In the genomic region with DNA sequence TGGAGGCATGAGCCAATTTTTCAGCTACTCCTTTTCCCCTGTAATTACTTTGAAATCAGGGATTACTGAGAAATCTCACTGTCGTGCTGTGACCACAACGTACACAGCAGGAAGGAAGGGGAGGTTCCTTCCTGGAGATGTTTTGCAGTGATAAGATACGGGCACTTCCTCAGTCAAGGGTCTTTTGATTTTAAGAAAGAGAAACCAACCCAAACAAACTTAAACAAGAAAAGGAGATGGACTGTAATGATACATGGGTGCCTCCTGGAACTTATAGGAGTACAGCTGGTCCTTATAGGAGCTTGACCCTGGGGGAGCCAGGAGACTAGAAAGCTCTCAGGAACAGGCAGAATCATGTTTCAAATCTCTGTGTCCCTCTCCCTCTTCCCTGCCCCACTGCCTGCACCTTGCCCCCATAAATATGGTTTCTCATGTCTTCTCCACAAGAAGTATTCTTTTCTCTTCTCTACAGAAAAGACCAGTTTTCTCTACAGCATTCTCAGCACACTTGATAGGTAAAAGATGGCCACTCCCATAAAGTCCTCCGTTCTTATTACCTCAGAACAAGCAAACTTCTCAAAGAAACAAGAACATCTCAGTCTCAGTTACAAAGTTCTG, we compare ENCODE assay signal across 8 cellular contexts.
DNase-seq lines count a peak whose midpoint lies in the region; ATAC-seq, FAIRE-seq and TF ChIP-seq lines count a peak whose summit lies in the region.

No MANE protein-coding gene starts in this region.

- peaks cover 14% of the 10 kb centered on the region for H3K9me3 Mint-ChIP-seq in stimulated activated effector memory CD8-positive, alpha-beta T cell treated with anti-CD3 and anti-CD28 coated beads, Interleukin-12 subunit alpha, Interleukin-12 subunit beta, amount 100 ng/mL, for 72 hours

- H3K36me3 ChIP-seq in SU-DHL-6 (ENCODE audit: low read length) = no peaks in the 10 kb centered on the region
- no peaks in the 10 kb centered on the region for H3K36me3 ChIP-seq in H1 (ENCODE audit: control insufficient read depth in 2 of 4, insufficient read depth in 4 of 4, low read length in 3 of 4)

- no peak overlapping the region for H2BK12ac ChIP-seq in H1 (ENCODE audit: low read depth, low read length)

- no peak overlapping the region for H2BK120ac ChIP-seq in H1 (replicated peaks; ENCODE audit: low read depth, low read length)

- peaks cover 58% of the 10 kb centered on the region for H3K4me1 Mint-ChIP-seq in stimulated activated effector memory CD8-positive, alpha-beta T cell treated with anti-CD3 and anti-CD28 coated beads, Interleukin-12 subunit alpha, Interleukin-12 subunit beta, amount 100 ng/mL, for 72 hours

- no peak overlapping the region for H2BK20ac ChIP-seq in H1 (ENCODE audit: low read length)

- ATAC-seq in HG02840 (IDR thresholded peaks at IDR 0.05; ENCODE audit: low FRiP score, unreplicated experiment) = peak; percentile 11
- peak; percentile 60 for ATAC-seq in stimulated activated effector memory CD8-positive, alpha-beta T cell treated with anti-CD3 and anti-CD28 coated beads, Interleukin-12 subunit alpha, Interleukin-12 subunit beta, amount 100 ng/mL, for 72 hours

- H3K27ac Mint-ChIP-seq in stimulated activated effector memory CD8-positive, alpha-beta T cell treated with anti-CD3 and anti-CD28 coated beads, Interleukin-12 subunit alpha, Interleukin-12 subunit beta, amount 100 ng/mL, for 72 hours = peak overlapping the region; percentile 91

- TF ChIP-seq CTCF in SU-DHL-6 (IDR thresholded peaks at IDR 0.05; ENCODE audit: insufficient read depth, low read length, poor library complexity, severe bottlenecking) = no peak
- no peak for TF ChIP-seq CTCF in H1 (IDR thresholded peaks at IDR 0.05; ENCODE audit: control extremely low read depth in 1 of 3, insufficient read depth in 1 of 3, low read depth in 1 of 3, low read length in 3 of 3)

- H3K23me2 ChIP-seq in H1 (ENCODE audit: low read depth, low read length) = no peaks in the 10 kb centered on the region

- H3K79me1 ChIP-seq in H1 (ENCODE audit: low read depth, low read length) = no peaks in the 10 kb centered on the region

- CTCF ChIA-PET in H1 (lab: Charles Lee; ENCODE audit: partially characterized antibody) = no interaction called here

- peaks cover 16% of the 10 kb centered on the region for H3F3A ChIP-seq in SU-DHL-6 (ENCODE audit: insufficient read depth)

- H4K20me1 ChIP-seq in SU-DHL-6 (ENCODE audit: low read depth, low read length) (no peaks in the 10 kb centered on the region), H1 (replicated peaks in 1 of 2; ENCODE audit: control insufficient read depth in 1 of 2, insufficient read depth in 2 of 2, low read length in 2 of 2) (no peaks in the 10 kb centered on the region)

- no peak overlapping the region for H4K91ac ChIP-seq in H1 (replicated peaks; ENCODE audit: insufficient read length, low read length)

- H2AFZ ChIP-seq in SU-DHL-6 (ENCODE audit: low read depth, low read length, severe bottlenecking) (peak overlapping the region; percentile 87), H1 (ENCODE audit: low read length) (peak overlapping the region; percentile 88)

- no peak overlapping the region for H2BK5ac ChIP-seq in H1 (ENCODE audit: low read depth, low read length)

- H3K9ac ChIP-seq in SU-DHL-6 (ENCODE audit: low read length) (peak overlapping the region; percentile 49), H1 (replicated peaks in 1 of 4; ENCODE audit: extremely low read depth in 1 of 4, low read depth in 3 of 4, low read length in 3 of 4) (no peak overlapping the region)

- H2AK5ac ChIP-seq in H1 (ENCODE audit: low read depth, low read length) = no peak overlapping the region

- TF ChIP-seq EP300 in H1 (IDR thresholded peaks at IDR 0.05; ENCODE audit: borderline replicate concordance in 1 of 2, low read depth in 2 of 2, low read length in 2 of 2) = no peak

- no peak for TF ChIP-seq RAD21 in H1 (IDR thresholded peaks at IDR 0.05 in 1 of 2, conservative IDR thresholded peaks at IDR 0.05 in 1 of 2; ENCODE audit: low read depth in 2 of 2, low read length in 2 of 2)

- no peak overlapping the region for H3K4ac ChIP-seq in H1 (replicated peaks; ENCODE audit: insufficient read length, low read depth, low read length)

- H3K27me3 ChIP-seq in SU-DHL-6 (ENCODE audit: low read length) = no peaks in the 10 kb centered on the region
- no peaks in the 10 kb centered on the region for H3K27me3 ChIP-seq in H1 (replicated peaks in 1 of 4; ENCODE audit: control insufficient read depth in 3 of 4, extremely low read depth in 1 of 4, insufficient read depth in 3 of 4, low read length in 3 of 4)

- no peaks in the 10 kb centered on the region for H3K9me2 ChIP-seq in SU-DHL-6 (replicated peaks; ENCODE audit: insufficient read depth, low read length)

- peak; percentile 10 for DNase-seq in NCI-H526 treated with DMSO at 0.1 percent for 48 hours (lab: John Stamatoyannopoulos, UW)
- DNase-seq in NCI-H526 (lab: John Stamatoyannopoulos, UW) = no peak
- no peak for DNase-seq in H1 (ENCODE audit: low read depth in 1 of 2, low spot score in 2 of 2)
- no peak for DNase-seq in stimulated activated effector memory CD8-positive, alpha-beta T cell treated with anti-CD3 and anti-CD28 coated beads, Interleukin-12 subunit alpha, Interleukin-12 subunit beta, amount 100 ng/mL, for 72 hours (ENCODE audit: low spot score in 2 of 2)
- DNase-seq in NCI-H226 = no peak
- no peak for DNase-seq in superior temporal gyrus (ENCODE audit: extremely low spot score)

- no peak overlapping the region for H3K18ac ChIP-seq in H1 (ENCODE audit: extremely low read depth, low read length)

- no peak for FAIRE-seq in H1 (lab: Jason Lieb, UNC)

- H3K23ac ChIP-seq in H1 (ENCODE audit: insufficient read length) = no peak overlapping the region

- no peak overlapping the region for H4K5ac ChIP-seq in H1 (ENCODE audit: insufficient read length, low read depth, low read length)

- H3K9me3 ChIP-seq in SU-DHL-6 (ENCODE audit: insufficient read depth, low read length) (no peaks in the 10 kb centered on the region), H1 (ENCODE audit: insufficient read depth in 2 of 2, low read depth in 1 of 2, low read length in 1 of 2) (no peaks in the 10 kb centered on the region)

- H3K4me2 ChIP-seq in SU-DHL-6 (ENCODE audit: low read depth, low read length, poor library complexity, severe bottlenecking) = peak overlapping the region; percentile 57
- H3K4me2 ChIP-seq in H1 (ENCODE audit: insufficient read depth in 1 of 2, low read depth in 2 of 2, low read length in 2 of 2) = no peak overlapping the region

- H3K79me2 ChIP-seq in SU-DHL-6 (ENCODE audit: insufficient read depth, low read length) (no peaks in the 10 kb centered on the region), H1 (ENCODE audit: control insufficient read depth in 1 of 2, insufficient read depth in 2 of 2, low read length in 2 of 2) (no peaks in the 10 kb centered on the region)

- H3K4me1 ChIP-seq in H1 (replicated peaks in 1 of 4; ENCODE audit: control insufficient read depth in 3 of 4, insufficient read depth in 4 of 4, low read length in 3 of 4) = no peaks in the 10 kb centered on the region

- TF ChIP-seq POLR2A in H1 (IDR thresholded peaks at IDR 0.05; ENCODE audit: control extremely low read depth in 1 of 2, low read depth in 2 of 2, low read length in 2 of 2) = no peak

- H3K56ac ChIP-seq in H1 (replicated peaks; ENCODE audit: insufficient read length, low read depth, low read length) = no peak overlapping the region

- POLR2A ChIA-PET in H1 (lab: Charles Lee; ENCODE audit: partially characterized antibody) = interaction anchor here (0.6 kb wide), 1 partner anchor 40 kb away, joined by 3 read pairs; no protein-coding TSS in a partner anchor

- peaks cover 23% of the 10 kb centered on the region for H3K36me3 Mint-ChIP-seq in stimulated activated effector memory CD8-positive, alpha-beta T cell treated with anti-CD3 and anti-CD28 coated beads, Interleukin-12 subunit alpha, Interleukin-12 subunit beta, amount 100 ng/mL, for 72 hours

- no peak overlapping the region for H3K14ac ChIP-seq in H1 (ENCODE audit: insufficient read length)

- no peak overlapping the region for H2BK15ac ChIP-seq in H1 (ENCODE audit: low read length)

- H3K27ac ChIP-seq in SU-DHL-6 (ENCODE audit: low read depth, low read length) (peak overlapping the region; percentile 76), H1 (ENCODE audit: low read depth, low read length) (no peak overlapping the region)

- H3K4me3 ChIP-seq in SU-DHL-6 (ENCODE audit: insufficient read depth, low read length, poor library complexity, severe bottlenecking) (peak overlapping the region; percentile 39), H1 (ENCODE audit: extremely low read depth in 1 of 4, insufficient read depth in 2 of 4, low read depth in 3 of 4, low read length in 4 of 4) (no peak overlapping the region)

- peak overlapping the region; percentile 62 for H3K4me3 Mint-ChIP-seq in stimulated activated effector memory CD8-positive, alpha-beta T cell treated with anti-CD3 and anti-CD28 coated beads, Interleukin-12 subunit alpha, Interleukin-12 subunit beta, amount 100 ng/mL, for 72 hours

- H4K8ac ChIP-seq in H1 (ENCODE audit: extremely low read depth, insufficient read depth, low read length) = no peak overlapping the region

- 74% methylated on average over 4 of the region's 4 CpGs; no CpG with 5 or more reads in 1 of the 2 experiments for WGBS in H1 (ENCODE audit: extremely low coverage in 1 of 2, insufficient coverage in 1 of 2, insufficient read length in 1 of 2, insufficient replicate concordance in 2 of 2, low coverage in 1 of 2, low lambda C conversion rate in 2 of 2, missing lambda C conversion rate in 1 of 2), 2 experiments

TF ChIP-seq in H1, 55 proteins besides CTCF, POLR2A, EP300 and RAD21 (continues in another document):
- TF ChIP-seq JUN (IDR thresholded peaks at IDR 0.05; ENCODE audit: low read depth, low read length) = no peak
